Comparison of ENCODE assay signal across 8 cellular contexts in the genomic region with DNA sequence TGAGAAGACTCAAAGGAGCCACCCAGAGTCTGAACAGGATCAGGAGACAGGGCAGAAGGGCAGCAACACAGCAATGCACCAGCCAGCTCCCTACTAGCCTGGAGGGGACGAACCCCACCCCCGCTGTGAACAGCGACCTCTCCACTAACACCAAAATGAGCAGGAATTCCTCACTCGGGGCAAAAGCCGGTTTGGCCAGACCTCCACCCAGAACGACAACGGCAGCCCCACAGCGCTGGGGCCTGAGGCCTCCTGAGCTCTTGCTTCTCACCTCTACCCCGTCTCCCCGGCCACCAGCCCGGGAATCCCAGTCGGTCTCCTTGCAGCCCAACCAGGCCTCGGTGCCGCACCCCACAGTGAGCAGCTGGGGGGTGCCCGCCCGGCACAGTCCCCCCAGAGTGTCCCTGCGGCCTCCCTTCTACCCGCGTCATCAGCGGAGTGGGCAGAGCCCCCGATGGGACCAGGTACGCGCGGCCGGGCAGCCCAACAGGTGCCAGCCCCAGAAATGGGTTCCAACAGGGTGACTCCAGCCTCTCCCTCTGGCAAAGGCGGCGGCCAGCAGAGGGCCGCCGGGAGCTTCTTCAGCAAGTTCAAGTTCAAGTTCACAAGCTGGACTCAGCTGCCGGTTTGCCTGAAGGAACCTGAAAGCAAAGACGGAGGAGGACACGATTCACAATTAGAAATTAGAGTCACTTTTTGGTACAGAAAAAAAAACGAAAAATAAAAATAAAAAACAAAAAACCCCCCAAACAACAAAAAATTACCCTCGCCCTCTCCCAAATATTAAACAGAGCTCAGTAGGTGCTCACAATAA.
DNase-seq lines count a peak whose midpoint lies in the region; ATAC-seq and TF ChIP-seq lines count a peak whose summit lies in the region.

No MANE protein-coding gene starts in this region.

- H3K9me3 ChIP-seq in smooth muscle cell (replicated peaks; ENCODE audit: low read depth), result no peaks in the 10 kb centered on the region

- in situ Hi-C loops in brain microvascular endothelial cell (cut with HindIII; ENCODE audit: low pct_ligation_motif_present, low sequenced_read_pairs), result loop anchor here (25.0 kb wide), 1 partner anchor 333 kb away; no protein-coding TSS in a partner anchor

- H2AFZ ChIP-seq in smooth muscle cell (ENCODE audit: low read depth), result peak overlapping the region; percentile 67

- H3K79me2 ChIP-seq in smooth muscle cell (ENCODE audit: low read depth), result no peaks in the 10 kb centered on the region

- TF ChIP-seq CTCF in brain microvascular endothelial cell (IDR thresholded peaks at IDR 0.05; ENCODE audit: low read depth, low read length, missing control alignments) (peak; percentile 79), smooth muscle cell (IDR thresholded peaks at IDR 0.05; ENCODE audit: borderline replicate concordance, insufficient read depth, poor library complexity, severe bottlenecking) (peak; percentile 13)

- H3K27ac ChIP-seq in brain microvascular endothelial cell (no peak overlapping the region), smooth muscle cell (ENCODE audit: low read depth) (no peak overlapping the region)

- no peaks in the 10 kb centered on the region for H3K36me3 ChIP-seq in H7 (replicated peaks; ENCODE audit: control insufficient read depth, insufficient read depth, low read length)
- H3K36me3 ChIP-seq in brain microvascular endothelial cell (replicated peaks), result no peaks in the 10 kb centered on the region
- H3K36me3 ChIP-seq in smooth muscle cell (ENCODE audit: low read depth), result no peaks in the 10 kb centered on the region

- H3K4me3 ChIP-seq in H7 (ENCODE audit: insufficient read depth, low read depth, low read length), result peak overlapping the region; percentile 35
- peak overlapping the region; percentile 37 for H3K4me3 ChIP-seq in brain microvascular endothelial cell (ENCODE audit: low read depth, low read length)
- peak overlapping the region; percentile 47 for H3K4me3 ChIP-seq in smooth muscle cell

- DNase-seq in H7, result peak; percentile 79
- peak; percentile 17 for DNase-seq in brain microvascular endothelial cell
- DNase-seq in iris pigment epithelial cell (ENCODE audit: low read depth), result peak; percentile 67
- DNase-seq in smooth muscle cell (lab: John Stamatoyannopoulos, UW; ENCODE audit: unreplicated experiment), result no peak
- no peak for DNase-seq in activated CD4-positive, CD25-positive, alpha-beta regulatory T cell treated with anti-CD3 and anti-CD28 coated beads, Interleukin-2, amount 50 U/mL, for 72 hours
- no peak for DNase-seq in foreskin melanocyte
- no peak for DNase-seq in NCI-H187 (lab: John Stamatoyannopoulos, UW)

- WGBS in smooth muscle cell (ENCODE audit: low lambda C conversion rate), result 27% methylated on average over 34 of the region's 34 CpGs

- no peak for ATAC-seq in GM19452 (IDR thresholded peaks at IDR 0.05; ENCODE audit: unreplicated experiment)

- H3K4me1 ChIP-seq in smooth muscle cell (ENCODE audit: low read depth), result peaks cover 3% of the 10 kb centered on the region

- no peaks in the 10 kb centered on the region for H3F3A ChIP-seq in smooth muscle cell (ENCODE audit: low read depth)

- no peak overlapping the region for H3K9ac ChIP-seq in smooth muscle cell (ENCODE audit: low read depth)

- H4K20me1 ChIP-seq in smooth muscle cell (ENCODE audit: low read depth), result no peaks in the 10 kb centered on the region

- H3K27me3 ChIP-seq in H7 (ENCODE audit: control insufficient read depth, insufficient read depth, low read length) (peaks cover 6% of the 10 kb centered on the region; the same call in 1 of the 2 replicates), brain microvascular endothelial cell (replicated peaks) (no peaks in the 10 kb centered on the region), smooth muscle cell (ENCODE audit: low read depth) (peaks cover 24% of the 10 kb centered on the region)

- H3K4me2 ChIP-seq in smooth muscle cell, result peak overlapping the region; percentile 83

Comparison
In these comparisons a context has a peak if more than half of its experiments do, and no peak if none do; other contexts are left out.
1. DNase-seq: peak in H7 (single experiment), brain microvascular endothelial cell (single experiment) and iris pigment epithelial cell (single experiment); none in smooth muscle cell (single experiment), activated CD4-positive, CD25-positive, alpha-beta regulatory T cell treated with anti-CD3 and anti-CD28 coated beads, Interleukin-2, amount 50 U/mL, for 72 hours (single experiment), foreskin melanocyte (single experiment) and NCI-H187 (0 of 2).
2. Peak in every context shown above with its lines, with median percentiles within 50 percentile points of each other: H3K4me3 ChIP-seq.